Comparison of ENCODE assay signal across 16 cellular contexts in genomic region chr5:134148316-134148715, GRCh38. TPM values are rescaled to one million over a fixed set of nuclear protein-coding genes. Genes with fewer than 3 reads are reported as not detected.
DNase-seq lines count a peak whose midpoint lies in the region; ATAC-seq and TF ChIP-seq lines count a peak whose summit lies in the region.
"Had no signal": no experiment of that assay in that cellular context is flagged by ENCODE, and none has a peak within 500 bp of the region (broad histone marks: within the 10 kb centered on the region; RNA-seq: fewer than 3 reads in every experiment).

No MANE protein-coding gene starts in this region.

- ATAC-seq in esophagus mucosa (no peak), left lung (no peak)

- no peaks in the 10 kb centered on the region for H3K9me3 Mint-ChIP-seq in activated CD4-positive, alpha-beta T cell treated with anti-CD3 and anti-CD28 coated beads, Interleukin-2, amount 10 ng/mL, durations not matched to agents 7 days and 5 days
- no peaks in the 10 kb centered on the region for H3K9me3 Mint-ChIP-seq in Calu3 (ENCODE audit: low read depth, unreplicated experiment)
- no peaks in the 10 kb centered on the region for H3K9me3 Mint-ChIP-seq in activated naive CD8-positive, alpha-beta T cell treated with anti-CD3 and anti-CD28 coated beads for 36 hours

- H3K36me3 Mint-ChIP-seq in activated CD4-positive, alpha-beta T cell treated with anti-CD3 and anti-CD28 coated beads, Interleukin-2, amount 10 ng/mL, durations not matched to agents 7 days and 5 days (ENCODE audit: low read depth) = peaks cover 69% of the 10 kb centered on the region
- H3K36me3 Mint-ChIP-seq in Calu3 (ENCODE audit: insufficient read depth, unreplicated experiment) = peaks cover 72% of the 10 kb centered on the region
- peaks cover 32% of the 10 kb centered on the region for H3K36me3 Mint-ChIP-seq in activated naive CD8-positive, alpha-beta T cell treated with anti-CD3 and anti-CD28 coated beads for 36 hours

- H3K27me3 Mint-ChIP-seq in activated CD4-positive, alpha-beta T cell treated with anti-CD3 and anti-CD28 coated beads, Interleukin-2, amount 10 ng/mL, durations not matched to agents 7 days and 5 days = no peaks in the 10 kb centered on the region
- H3K27me3 Mint-ChIP-seq in Calu3 (ENCODE audit: unreplicated experiment) = no peaks in the 10 kb centered on the region
- H3K27me3 Mint-ChIP-seq in activated naive CD8-positive, alpha-beta T cell treated with anti-CD3 and anti-CD28 coated beads for 36 hours = no peaks in the 10 kb centered on the region

- CTCF ChIA-PET in activated CD4-positive, alpha-beta T cell treated with anti-CD3 and anti-CD28 coated beads, Interleukin-2, amount 10 ng/mL, durations not matched to agents 7 days and 5 days (lab: Charles Lee) = interaction anchor here (0.8 to 5.2 kb wide), 6 partner anchors 8 to 151 kb away, joined by 3 to 53 read pairs (median 10); no protein-coding TSS in a partner anchor
- CTCF ChIA-PET in Calu3 (lab: Charles Lee) = interaction anchor here (1.5 kb wide), 1 partner anchor 109 kb away, joined by 5 read pairs; no protein-coding TSS in a partner anchor

- WGBS in mesodermal cell (ENCODE audit: insufficient coverage in 2 of 2), 2 experiments = 86 to 100% methylated on average over 1 of the region's 2 CpGs

- H3K27ac Mint-ChIP-seq in activated CD4-positive, alpha-beta T cell treated with anti-CD3 and anti-CD28 coated beads, Interleukin-2, amount 10 ng/mL, durations not matched to agents 7 days and 5 days = no peak overlapping the region
- peak overlapping the region; percentile 84 for H3K27ac Mint-ChIP-seq in Calu3 (ENCODE audit: unreplicated experiment)
- peak overlapping the region; percentile 58 for H3K27ac Mint-ChIP-seq in activated naive CD8-positive, alpha-beta T cell treated with anti-CD3 and anti-CD28 coated beads for 36 hours

- no peak overlapping the region for H3K4me3 Mint-ChIP-seq in activated CD4-positive, alpha-beta T cell treated with anti-CD3 and anti-CD28 coated beads, Interleukin-2, amount 10 ng/mL, durations not matched to agents 7 days and 5 days
- H3K4me3 Mint-ChIP-seq in Calu3 (ENCODE audit: low read depth, unreplicated experiment) = no peak overlapping the region
- no peak overlapping the region for H3K4me3 Mint-ChIP-seq in activated naive CD8-positive, alpha-beta T cell treated with anti-CD3 and anti-CD28 coated beads for 36 hours

- H3K4me3 ChIP-seq in mesodermal cell (ENCODE audit: extremely low read depth, insufficient read depth, low read length, poor library complexity, severe bottlenecking) (no peak overlapping the region), left lung (no peak overlapping the region)
- H3K4me3 ChIP-seq: colonic mucosa, Peyer's patch, tibial artery had no signal

- H3K27me3 ChIP-seq in left lung = no peaks in the 10 kb centered on the region
- H3K27me3 ChIP-seq: colonic mucosa, Peyer's patch, tibial artery had no signal

- H3K9me3 ChIP-seq in mesodermal cell (ENCODE audit: control insufficient read depth, low read length) (no peaks in the 10 kb centered on the region), left lung (no peaks in the 10 kb centered on the region)
- H3K9me3 ChIP-seq: colonic mucosa, Peyer's patch, tibial artery had no signal

- POLR2A ChIA-PET in activated CD4-positive, alpha-beta T cell treated with anti-CD3 and anti-CD28 coated beads, Interleukin-2, amount 10 ng/mL, durations not matched to agents 7 days and 5 days (lab: Charles Lee) = no interaction called here

- H3K4me1 ChIP-seq in mesodermal cell (ENCODE audit: control insufficient read depth, insufficient read depth, low read length, poor library complexity, severe bottlenecking) (peaks cover 13% of the 10 kb centered on the region), left lung (peaks cover 0 to 46% of the 10 kb centered on the region in 2 donors)
- H3K4me1 ChIP-seq: colonic mucosa had no signal

- no TSS peak for BruUV-seq in Calu3 (replicated peaks; lab: Mats Ljungman, UMichigan)

- H3K36me3 ChIP-seq in mesodermal cell (ENCODE audit: control insufficient read depth, insufficient read depth, low read length) (peaks cover 94% of the 10 kb centered on the region), left lung (peaks cover 0 to 91% of the 10 kb centered on the region in 2 donors)

- H3K27ac ChIP-seq in mesodermal cell (ENCODE audit: low read depth, low read length, severe bottlenecking) (peak overlapping the region; percentile 6), left lung (no peak overlapping the region)
- H3K27ac ChIP-seq: colonic mucosa, Peyer's patch, tibial artery, WERI-Rb-1 had no signal

- TF ChIP-seq CTCF in Calu3 (IDR thresholded peaks at IDR 0.05; ENCODE audit: unreplicated experiment) (no peak), left lung (IDR thresholded peaks at IDR 0.05) (no peak)

- peak; percentile 6 for DNase-seq in activated CD4-positive, alpha-beta T cell treated with anti-CD3 and anti-CD28 coated beads, Interleukin-2, amount 10 ng/mL, durations not matched to agents 7 days and 5 days
- DNase-seq in activated CD4-positive, alpha-beta T cell treated with anti-CD3 and anti-CD28 coated beads, Interleukin-2, amount 50 U/mL, for 48 hours = no peak
- DNase-seq in Calu3 = no peak
- no peak for DNase-seq in activated naive CD8-positive, alpha-beta T cell treated with anti-CD3 and anti-CD28 coated beads for 36 hours
- DNase-seq in NCI-H524 (lab: John Stamatoyannopoulos, UW) = no peak
- no peak for DNase-seq in left lung
- DNase-seq: colonic mucosa; HCEC 1CT; NCI-H1694 treated with DMSO at 0.1 percent for 48 hours; NCI-H748 treated with DMSO at 0.1 percent for 48 hours; stimulated activated CD4-positive, alpha-beta T cell treated with anti-CD3 and anti-CD28 coated beads, Interleukin-4, amount 100 ng/mL, for 4 hours; tibial artery; WERI-Rb-1 had no signal

- intact Hi-C loops in Calu3 (cut with micrococcal nuclease; ENCODE audit: unreplicated experiment) = no loop called here
- intact Hi-C loops in left lung (cut with DNase I) = no loop called here

- H3K4me1 Mint-ChIP-seq in activated CD4-positive, alpha-beta T cell treated with anti-CD3 and anti-CD28 coated beads, Interleukin-2, amount 10 ng/mL, durations not matched to agents 7 days and 5 days = peaks cover 59% of the 10 kb centered on the region
- peaks cover 56% of the 10 kb centered on the region for H3K4me1 Mint-ChIP-seq in Calu3 (ENCODE audit: low read depth, unreplicated experiment)
- peaks cover 51% of the 10 kb centered on the region for H3K4me1 Mint-ChIP-seq in activated naive CD8-positive, alpha-beta T cell treated with anti-CD3 and anti-CD28 coated beads for 36 hours

RNA-seq across cellular contexts. Expression of gene SKP1, which starts 28.4 kb away (rescaled TPM):
- total RNA-seq in activated CD4-positive, alpha-beta T cell treated with anti-CD3 and anti-CD28 coated beads, Interleukin-2, amount 10 ng/mL, durations not matched to agents 7 days and 5 days = 100 to 1,000 TPM; 194 to 197 TPM
- total RNA-seq in Calu3 (2022) = 380 and 411 TPM in 2 replicates
- 100 to 1,000 TPM; 253 to 260 TPM for total RNA-seq in activated naive CD8-positive, alpha-beta T cell treated with anti-CD3 and anti-CD28 coated beads for 36 hours
- polyA plus RNA-seq in mesodermal cell (2013, experiment 1 of 2) = 672 TPM
- polyA plus RNA-seq in mesodermal cell (2013, experiment 2 of 2) = 691 TPM
- 206 TPM for total RNA-seq in esophagus mucosa
- total RNA-seq in left lung = 100 to 1,000 TPM; 259 to 298 TPM

RNA-seq across cellular contexts. Expression of gene TCF7, which starts 33.8 kb away (rescaled TPM):
- total RNA-seq in activated CD4-positive, alpha-beta T cell treated with anti-CD3 and anti-CD28 coated beads, Interleukin-2, amount 10 ng/mL, durations not matched to agents 7 days and 5 days = 100 to 1,000 TPM; 271 to 283 TPM
- total RNA-seq in Calu3 (2022) = 13.6 and 16.8 TPM in 2 replicates
- total RNA-seq in activated naive CD8-positive, alpha-beta T cell treated with anti-CD3 and anti-CD28 coated beads for 36 hours = 10 to 100 TPM; 66.4 to 68.7 TPM
- polyA plus RNA-seq in mesodermal cell (2013, experiment 1 of 2) = 11.9 TPM
- 11.9 TPM for polyA plus RNA-seq in mesodermal cell (2013, experiment 2 of 2)
- total RNA-seq in esophagus mucosa = 4.6 TPM
- 1 to 10 TPM; 4.8 to 5.1 TPM for total RNA-seq in left lung
